Comparison of ENCODE assay signal across 8 cellular contexts in the genomic region with DNA sequence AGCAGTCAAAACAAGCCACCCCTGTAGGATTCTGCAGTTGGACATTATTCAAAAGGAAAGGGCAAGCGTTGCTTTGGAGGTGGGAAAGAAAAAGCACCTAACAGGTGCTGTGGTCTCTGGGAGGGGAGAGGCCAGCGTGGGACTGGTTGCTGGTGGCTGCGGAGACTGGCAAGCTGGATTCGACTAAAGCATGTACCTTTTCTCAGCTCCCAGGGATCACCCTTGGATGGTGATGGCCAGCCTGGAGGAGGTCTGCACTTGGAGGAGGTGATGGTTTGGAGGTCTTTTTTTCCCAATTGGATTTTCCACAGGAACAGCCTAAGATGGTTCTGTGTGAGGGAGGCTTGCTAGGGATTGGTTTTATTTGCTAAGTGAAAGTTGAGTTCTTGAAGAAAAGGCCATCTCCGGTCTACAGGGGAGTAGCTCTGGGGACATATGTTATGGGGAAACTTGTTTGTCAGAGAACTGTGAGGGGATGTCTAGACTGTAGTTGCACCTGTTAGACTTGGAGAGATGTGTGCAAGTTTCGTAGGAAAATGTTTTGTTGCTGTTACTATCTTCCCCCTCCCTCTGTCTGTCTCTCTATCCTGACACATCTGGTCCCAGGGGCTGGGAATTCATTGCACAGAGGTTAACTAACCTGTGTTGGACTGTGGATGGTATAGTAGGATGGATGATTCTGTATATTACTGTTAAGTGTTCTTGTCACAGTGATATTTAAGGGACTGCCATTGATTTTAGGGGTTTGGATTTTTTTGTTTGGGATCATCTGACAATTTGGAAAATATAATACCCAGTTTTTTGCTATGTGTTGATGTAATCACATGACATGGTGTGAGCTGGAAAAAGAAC. TPM values are rescaled to one million over a fixed set of nuclear protein-coding genes. Genes with fewer than 3 reads are reported as not detected.
DNase-seq lines count a peak whose midpoint lies in the region; ATAC-seq and TF ChIP-seq lines count a peak whose summit lies in the region.

No MANE protein-coding gene starts in this region.

- DNase-seq in NCI-H510A treated with DMSO at 0.1 percent for 48 hours (lab: John Stamatoyannopoulos, UW) (peak; percentile 43), NCI-H510A (lab: John Stamatoyannopoulos, UW) (no peak), Peyer's patch (peak in 1 of 3 donors; percentile 55), dermis blood vessel endothelial cell (peak; percentile 3), natural killer cell (no peak), foreskin melanocyte (no peak)

- H3K9me3 ChIP-seq in Peyer's patch = no peaks in the 10 kb centered on the region

- intact Hi-C loops in natural killer cell (cut with micrococcal nuclease) = loop anchor here (2.0 to 5.0 kb wide), 2 partner anchors 16 to 47 kb away; no protein-coding TSS in a partner anchor

- H3K27me3 Mint-ChIP-seq in natural killer cell (ENCODE audit: low read depth in 2 of 2) = no peaks in the 10 kb centered on the region

- peak overlapping the region; percentile 95 to 100 (median 98) for H3K4me3 ChIP-seq in Peyer's patch

- no peak for TF ChIP-seq POLR2A in Peyer's patch (IDR thresholded peaks at IDR 0.05)

- peak overlapping the region; percentile 99 for H3K4me3 Mint-ChIP-seq in natural killer cell

- no peaks in the 10 kb centered on the region for H3K36me3 ChIP-seq in Peyer's patch

- no peaks in the 10 kb centered on the region for H3K27me3 ChIP-seq in Peyer's patch

- TF ChIP-seq CTCF in Peyer's patch (IDR thresholded peaks at IDR 0.05) = no peak
- TF ChIP-seq CTCF in natural killer cell (IDR thresholded peaks at IDR 0.05) = no peak

- peak overlapping the region; percentile 90 to 91 for H3K27ac Mint-ChIP-seq in natural killer cell

- H3K4me1 ChIP-seq in Peyer's patch = peaks cover 0 to 21% (median 0%) of the 10 kb centered on the region in 4 donors

- H3K9me3 Mint-ChIP-seq in natural killer cell = no peaks in the 10 kb centered on the region

- H3K4me1 Mint-ChIP-seq in natural killer cell = peaks cover 55 to 64% of the 10 kb centered on the region in 2 donors

- no peaks in the 10 kb centered on the region for H3K36me3 Mint-ChIP-seq in natural killer cell

- ATAC-seq in natural killer cell (no peak), HG03469 (IDR thresholded peaks at IDR 0.05; ENCODE audit: unreplicated experiment) (no peak), GM18511 (IDR thresholded peaks at IDR 0.05; ENCODE audit: unreplicated experiment) (no peak)

- peak overlapping the region; percentile 96 to 99 (median 98) for H3K27ac ChIP-seq in Peyer's patch

RNA-seq across cellular contexts. Expression of a gene that starts 2.2 kb away (rescaled TPM):
- total RNA-seq in Peyer's patch (10 to 100 TPM; 68.5 to 89.1 (median 80.6) TPM), dermis blood vessel endothelial cell (11.3 and 12.8 TPM in 2 replicates), natural killer cell (100 to 1,000 TPM in 2 of 3 donors, 10 to 100 TPM in 1; 88.1 to 108 (median 108) TPM)

Comparison
In these comparisons a context has a peak if more than half of its experiments do, and no peak if none do; other contexts are left out.
1. DNase-seq: peak in NCI-H510A treated with DMSO at 0.1 percent for 48 hours (single experiment) and dermis blood vessel endothelial cell (single experiment); none in NCI-H510A (single experiment), natural killer cell (single experiment) and foreskin melanocyte (single experiment).